ENCODE assay signal across 8 cellular contexts in the genomic region with DNA sequence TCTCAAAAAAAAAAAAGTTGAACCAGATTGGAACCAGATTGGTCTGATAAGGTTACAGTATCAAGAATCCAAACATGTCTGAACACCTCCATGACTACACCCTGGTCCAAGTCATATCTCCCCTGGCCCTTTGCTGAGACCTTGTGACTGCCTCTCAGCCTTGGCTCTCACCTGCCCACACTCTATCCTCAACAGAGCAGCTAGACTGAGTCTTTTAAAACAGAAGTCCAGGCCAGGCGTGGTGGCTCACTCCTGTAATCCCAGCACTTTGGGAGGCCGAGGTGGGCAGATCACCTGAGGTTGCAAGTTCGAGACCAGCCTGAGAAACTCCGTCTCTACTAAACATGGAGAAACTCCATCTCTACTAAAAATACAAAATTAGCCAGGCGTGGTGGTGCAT.
"Had no signal": no experiment of that assay in that cellular context is flagged by ENCODE, and none has a peak within 500 bp of the region (broad histone marks: within the 10 kb centered on the region; RNA-seq: fewer than 3 reads in every experiment).

No MANE protein-coding gene starts in this region.

- ATAC-seq: K562 had no signal

- DNase-seq: GM23248, GOT3, H7, HCEC 1CT, IMR-90, KG1 had no signal

- H3K4me3 ChIP-seq: GM23248, K562 had no signal

- H3K27ac ChIP-seq: GM23248, HL-60 had no signal
